In the genomic region with DNA sequence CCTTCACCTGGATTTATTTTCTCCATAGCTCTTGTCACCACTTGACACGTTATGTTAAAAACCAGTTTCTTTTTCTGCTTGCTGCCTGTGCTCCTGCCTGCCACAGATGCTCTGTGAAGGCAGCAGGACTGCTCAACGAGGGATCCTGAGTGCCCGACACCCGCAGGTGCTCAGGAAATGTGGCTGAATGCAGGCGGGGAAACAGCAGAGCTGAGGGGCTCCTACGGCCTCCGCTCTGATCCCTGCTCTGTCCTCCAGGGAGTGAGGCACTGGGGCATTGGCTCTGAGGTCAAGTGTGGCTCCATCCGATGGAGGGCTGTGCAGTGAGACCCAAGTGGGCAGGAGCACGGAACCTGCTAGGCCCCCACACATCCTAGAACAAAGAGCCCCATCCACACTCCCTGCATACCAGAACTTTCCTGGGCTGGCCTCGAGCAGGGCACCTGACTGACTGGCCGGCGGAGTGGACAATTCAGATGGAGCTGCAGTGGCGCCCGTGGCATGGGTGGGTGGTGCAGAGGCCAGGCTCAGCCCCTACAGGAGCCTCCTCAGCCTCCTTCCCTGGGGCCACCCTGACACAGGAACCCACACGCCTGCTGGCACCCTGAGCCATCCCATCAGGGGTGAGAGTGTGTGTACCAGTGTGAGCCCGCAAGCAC, we compare ENCODE assay signal across 2 cellular contexts.
TF ChIP-seq lines count a peak whose summit lies in the region.

No MANE protein-coding gene starts in this region.

TF ChIP-seq in GM12878, 131 proteins besides CTCF, POLR2A, EP300 and RAD21:
- TF ChIP-seq CBX5 (IDR thresholded peaks at IDR 0.05; ENCODE audit: low read depth) (no peak), TCF3 (IDR thresholded peaks at IDR 0.05; ENCODE audit: borderline replicate concordance, insufficient read depth, low read depth, low read length) (0 out of 2 replicates have a peak, but pooled peaks have one; percentile 0)
TF ChIP-seq in GM12878: peak in this region for 1.

TF ChIP-seq in GM23338, 12 proteins besides CTCF, POLR2A, EP300 and RAD21:
- no peak for TF ChIP-seq JUNB (IDR thresholded peaks at IDR 0.05; ENCODE audit: unreplicated experiment)
- TF ChIP-seq POLR2AphosphoS5 (IDR thresholded peaks at IDR 0.05; ENCODE audit: low read depth): no peak
- no peak for TF ChIP-seq ZNF331 (CRISPR knock-in tag; IDR thresholded peaks at IDR 0.05; ENCODE audit: low read depth)
- no peak for TF ChIP-seq EZH2 (IDR thresholded peaks at IDR 0.05; ENCODE audit: low read depth, unreplicated experiment)
- TF ChIP-seq, protein P1, sequence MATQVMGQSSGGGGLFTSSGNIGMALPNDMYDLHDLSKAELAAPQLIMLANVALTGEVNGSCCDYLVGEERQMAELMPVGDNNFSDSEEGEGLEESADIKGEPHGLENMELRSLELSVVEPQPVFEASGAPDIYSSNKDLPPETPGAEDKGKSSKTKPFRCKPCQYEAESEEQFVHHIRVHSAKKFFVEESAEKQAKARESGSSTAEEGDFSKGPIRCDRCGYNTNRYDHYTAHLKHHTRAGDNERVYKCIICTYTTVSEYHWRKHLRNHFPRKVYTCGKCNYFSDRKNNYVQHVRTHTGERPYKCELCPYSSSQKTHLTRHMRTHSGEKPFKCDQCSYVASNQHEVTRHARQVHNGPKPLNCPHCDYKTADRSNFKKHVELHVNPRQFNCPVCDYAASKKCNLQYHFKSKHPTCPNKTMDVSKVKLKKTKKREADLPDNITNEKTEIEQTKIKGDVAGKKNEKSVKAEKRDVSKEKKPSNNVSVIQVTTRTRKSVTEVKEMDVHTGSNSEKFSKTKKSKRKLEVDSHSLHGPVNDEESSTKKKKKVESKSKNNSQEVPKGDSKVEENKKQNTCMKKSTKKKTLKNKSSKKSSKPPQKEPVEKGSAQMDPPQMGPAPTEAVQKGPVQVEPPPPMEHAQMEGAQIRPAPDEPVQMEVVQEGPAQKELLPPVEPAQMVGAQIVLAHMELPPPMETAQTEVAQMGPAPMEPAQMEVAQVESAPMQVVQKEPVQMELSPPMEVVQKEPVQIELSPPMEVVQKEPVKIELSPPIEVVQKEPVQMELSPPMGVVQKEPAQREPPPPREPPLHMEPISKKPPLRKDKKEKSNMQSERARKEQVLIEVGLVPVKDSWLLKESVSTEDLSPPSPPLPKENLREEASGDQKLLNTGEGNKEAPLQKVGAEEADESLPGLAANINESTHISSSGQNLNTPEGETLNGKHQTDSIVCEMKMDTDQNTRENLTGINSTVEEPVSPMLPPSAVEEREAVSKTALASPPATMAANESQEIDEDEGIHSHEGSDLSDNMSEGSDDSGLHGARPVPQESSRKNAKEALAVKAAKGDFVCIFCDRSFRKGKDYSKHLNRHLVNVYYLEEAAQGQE (IDR thresholded peaks at IDR 0.05; ENCODE audit: unreplicated experiment): no peak
- no peak for TF ChIP-seq NANOG (IDR thresholded peaks at IDR 0.05; ENCODE audit: borderline replicate concordance)
- TF ChIP-seq, protein P2, sequence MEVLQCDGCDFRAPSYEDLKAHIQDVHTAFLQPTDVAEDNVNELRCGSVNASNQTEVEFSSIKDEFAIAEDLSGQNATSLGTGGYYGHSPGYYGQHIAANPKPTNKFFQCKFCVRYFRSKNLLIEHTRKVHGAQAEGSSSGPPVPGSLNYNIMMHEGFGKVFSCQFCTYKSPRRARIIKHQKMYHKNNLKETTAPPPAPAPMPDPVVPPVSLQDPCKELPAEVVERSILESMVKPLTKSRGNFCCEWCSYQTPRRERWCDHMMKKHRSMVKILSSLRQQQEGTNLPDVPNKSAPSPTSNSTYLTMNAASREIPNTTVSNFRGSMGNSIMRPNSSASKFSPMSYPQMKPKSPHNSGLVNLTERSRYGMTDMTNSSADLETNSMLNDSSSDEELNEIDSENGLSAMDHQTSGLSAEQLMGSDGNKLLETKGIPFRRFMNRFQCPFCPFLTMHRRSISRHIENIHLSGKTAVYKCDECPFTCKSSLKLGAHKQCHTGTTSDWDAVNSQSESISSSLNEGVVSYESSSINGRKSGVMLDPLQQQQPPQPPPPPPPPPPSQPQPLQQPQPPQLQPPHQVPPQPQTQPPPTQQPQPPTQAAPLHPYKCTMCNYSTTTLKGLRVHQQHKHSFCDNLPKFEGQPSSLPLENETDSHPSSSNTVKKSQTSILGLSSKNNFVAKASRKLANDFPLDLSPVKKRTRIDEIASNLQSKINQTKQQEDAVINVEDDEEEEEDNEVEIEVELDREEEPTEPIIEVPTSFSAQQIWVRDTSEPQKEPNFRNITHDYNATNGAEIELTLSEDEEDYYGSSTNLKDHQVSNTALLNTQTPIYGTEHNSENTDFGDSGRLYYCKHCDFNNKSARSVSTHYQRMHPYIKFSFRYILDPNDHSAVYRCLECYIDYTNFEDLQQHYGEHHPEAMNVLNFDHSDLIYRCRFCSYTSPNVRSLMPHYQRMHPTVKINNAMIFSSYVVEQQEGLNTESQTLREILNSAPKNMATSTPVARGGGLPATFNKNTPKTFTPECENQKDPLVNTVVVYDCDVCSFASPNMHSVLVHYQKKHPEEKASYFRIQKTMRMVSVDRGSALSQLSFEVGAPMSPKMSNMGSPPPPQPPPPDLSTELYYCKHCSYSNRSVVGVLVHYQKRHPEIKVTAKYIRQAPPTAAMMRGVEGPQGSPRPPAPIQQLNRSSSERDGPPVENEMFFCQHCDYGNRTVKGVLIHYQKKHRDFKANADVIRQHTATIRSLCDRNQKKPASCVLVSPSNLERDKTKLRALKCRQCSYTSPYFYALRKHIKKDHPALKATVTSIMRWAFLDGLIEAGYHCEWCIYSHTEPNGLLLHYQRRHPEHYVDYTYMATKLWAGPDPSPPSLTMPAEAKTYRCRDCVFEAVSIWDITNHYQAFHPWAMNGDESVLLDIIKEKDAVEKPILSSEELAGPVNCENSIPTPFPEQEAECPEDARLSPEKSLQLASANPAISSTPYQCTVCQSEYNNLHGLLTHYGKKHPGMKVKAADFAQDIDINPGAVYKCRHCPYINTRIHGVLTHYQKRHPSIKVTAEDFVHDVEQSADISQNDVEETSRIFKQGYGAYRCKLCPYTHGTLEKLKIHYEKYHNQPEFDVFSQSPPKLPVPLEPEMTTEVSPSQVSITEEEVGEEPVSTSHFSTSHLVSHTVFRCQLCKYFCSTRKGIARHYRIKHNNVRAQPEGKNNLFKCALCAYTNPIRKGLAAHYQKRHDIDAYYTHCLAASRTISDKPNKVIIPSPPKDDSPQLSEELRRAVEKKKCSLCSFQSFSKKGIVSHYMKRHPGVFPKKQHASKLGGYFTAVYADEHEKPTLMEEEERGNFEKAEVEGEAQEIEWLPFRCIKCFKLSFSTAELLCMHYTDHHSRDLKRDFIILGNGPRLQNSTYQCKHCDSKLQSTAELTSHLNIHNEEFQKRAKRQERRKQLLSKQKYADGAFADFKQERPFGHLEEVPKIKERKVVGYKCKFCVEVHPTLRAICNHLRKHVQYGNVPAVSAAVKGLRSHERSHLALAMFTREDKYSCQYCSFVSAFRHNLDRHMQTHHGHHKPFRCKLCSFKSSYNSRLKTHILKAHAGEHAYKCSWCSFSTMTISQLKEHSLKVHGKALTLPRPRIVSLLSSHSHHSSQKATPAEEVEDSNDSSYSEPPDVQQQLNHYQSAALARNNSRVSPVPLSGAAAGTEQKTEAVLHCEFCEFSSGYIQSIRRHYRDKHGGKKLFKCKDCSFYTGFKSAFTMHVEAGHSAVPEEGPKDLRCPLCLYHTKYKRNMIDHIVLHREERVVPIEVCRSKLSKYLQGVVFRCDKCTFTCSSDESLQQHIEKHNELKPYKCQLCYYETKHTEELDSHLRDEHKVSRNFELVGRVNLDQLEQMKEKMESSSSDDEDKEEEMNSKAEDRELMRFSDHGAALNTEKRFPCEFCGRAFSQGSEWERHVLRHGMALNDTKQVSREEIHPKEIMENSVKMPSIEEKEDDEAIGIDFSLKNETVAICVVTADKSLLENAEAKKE (CRISPR knock-in tag; IDR thresholded peaks at IDR 0.05): no peak
- TF ChIP-seq ZNF114 (CRISPR knock-in tag; IDR thresholded peaks at IDR 0.05): no peak
- no peak for TF ChIP-seq CREB1 (CRISPR knock-in tag; IDR thresholded peaks at IDR 0.05; ENCODE audit: low read depth)
- TF ChIP-seq, protein P3, sequence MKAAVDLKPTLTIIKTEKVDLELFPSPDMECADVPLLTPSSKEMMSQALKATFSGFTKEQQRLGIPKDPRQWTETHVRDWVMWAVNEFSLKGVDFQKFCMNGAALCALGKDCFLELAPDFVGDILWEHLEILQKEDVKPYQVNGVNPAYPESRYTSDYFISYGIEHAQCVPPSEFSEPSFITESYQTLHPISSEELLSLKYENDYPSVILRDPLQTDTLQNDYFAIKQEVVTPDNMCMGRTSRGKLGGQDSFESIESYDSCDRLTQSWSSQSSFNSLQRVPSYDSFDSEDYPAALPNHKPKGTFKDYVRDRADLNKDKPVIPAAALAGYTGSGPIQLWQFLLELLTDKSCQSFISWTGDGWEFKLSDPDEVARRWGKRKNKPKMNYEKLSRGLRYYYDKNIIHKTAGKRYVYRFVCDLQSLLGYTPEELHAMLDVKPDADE (IDR thresholded peaks at IDR 0.05): no peak
- TF ChIP-seq STAT1 (IDR thresholded peaks at IDR 0.05; ENCODE audit: unreplicated experiment): no peak
- no peak for TF ChIP-seq EZH2phosphoT487 (IDR thresholded peaks at IDR 0.05; ENCODE audit: unreplicated experiment)
TF ChIP-seq in GM23338: peak in this region for 0.
